In genomic region chr18:3498705-3499451, GRCh38 we compare ENCODE assay signal across 8 cellular contexts. TPM values are rescaled to one million over a fixed set of nuclear protein-coding genes. Genes with fewer than 3 reads are reported as not detected.
DNase-seq lines count a peak whose midpoint lies in the region; ATAC-seq and TF ChIP-seq lines count a peak whose summit lies in the region.

No MANE protein-coding gene starts in this region.

- CTCF ChIA-PET in T-cell (lab: Charles Lee), result interaction anchor here (0.8 to 1.0 kb wide), 2 partner anchors 45 to 167 kb away, joined by 3 read pairs; no protein-coding TSS in a partner anchor

- H2BK5ac ChIP-seq in mesendoderm (ENCODE audit: low read length), result no peak overlapping the region

- POLR2A ChIA-PET in T-cell (lab: Charles Lee), result interaction anchor here (0.6 to 0.7 kb wide), 3 partner anchors 11 to 87 kb away, joined by 4 to 11 read pairs (median 8); no protein-coding TSS in a partner anchor

- peak overlapping the region; percentile 56 for H3K4me2 ChIP-seq in mesendoderm (ENCODE audit: low read length)

- H3K4me3 ChIP-seq in mesendoderm (ENCODE audit: low read length) (peak overlapping the region; percentile 15), tibial artery (peak overlapping the region; percentile 32 to 47)

- H3K9ac ChIP-seq in mesendoderm (ENCODE audit: low read length), result peak overlapping the region; percentile 64

- H2BK15ac ChIP-seq in mesendoderm (replicated peaks; ENCODE audit: low read depth), result no peak overlapping the region

- H3K4me1 ChIP-seq in mesendoderm (ENCODE audit: control insufficient read depth, low read depth, low read length) (peaks cover 9% of the 10 kb centered on the region), tibial artery (peaks cover 0 to 11% (median 0%) of the 10 kb centered on the region in 4 donors)

- peak overlapping the region; percentile 57 to 78 (median 72) for H3K4me3 Mint-ChIP-seq in T-cell
- peak overlapping the region; percentile 74 to 83 for H3K4me3 Mint-ChIP-seq in effector memory CD8-positive, alpha-beta T cell

- H3K27me3 ChIP-seq in mesendoderm (ENCODE audit: insufficient read depth, low read length, poor library complexity) (no peaks in the 10 kb centered on the region), tibial artery (no peaks in the 10 kb centered on the region)

- H4K5ac ChIP-seq in mesendoderm (ENCODE audit: low read length), result no peak overlapping the region

- no peaks in the 10 kb centered on the region for H3K36me3 Mint-ChIP-seq in T-cell
- peaks cover 3% of the 10 kb centered on the region for H3K36me3 Mint-ChIP-seq in effector memory CD8-positive, alpha-beta T cell (ENCODE audit: insufficient read depth)

- peaks cover 23 to 26% of the 10 kb centered on the region in 2 donors for H3K27me3 Mint-ChIP-seq in T-cell
- H3K27me3 Mint-ChIP-seq in effector memory CD8-positive, alpha-beta T cell, result peaks cover 19 to 30% of the 10 kb centered on the region in 2 donors

- H3K79me2 ChIP-seq in mesendoderm (ENCODE audit: control insufficient read depth, insufficient read depth, low read length), result no peaks in the 10 kb centered on the region

- peaks cover 19 to 22% (median 20%) of the 10 kb centered on the region in 3 donors for H3K4me1 Mint-ChIP-seq in T-cell
- H3K4me1 Mint-ChIP-seq in effector memory CD8-positive, alpha-beta T cell (ENCODE audit: low read depth in 2 of 2), result peaks cover 11% of the 10 kb centered on the region in 2 donors

- no peaks in the 10 kb centered on the region for H3K9me3 Mint-ChIP-seq in T-cell
- no peaks in the 10 kb centered on the region for H3K9me3 Mint-ChIP-seq in effector memory CD8-positive, alpha-beta T cell

- H3K27ac ChIP-seq in mesendoderm (ENCODE audit: low read depth, low read length) (no peak overlapping the region), tibial artery (no peak overlapping the region)

- no peaks in the 10 kb centered on the region for H3K79me1 ChIP-seq in mesendoderm (ENCODE audit: low read length)

- H2BK120ac ChIP-seq in mesendoderm (ENCODE audit: low read depth, low read length), result no peak overlapping the region

- no CpG with 5 or more reads among the region's 58 CpGs for WGBS in mesendoderm (ENCODE audit: extremely low coverage, insufficient coverage, low lambda C conversion rate)

- peak; percentile 47 to 53 (median 48) for ATAC-seq in T-cell (replicated peaks in 1 of 4)
- ATAC-seq in effector memory CD8-positive, alpha-beta T cell (replicated peaks), result peak; percentile 52
- no peak for ATAC-seq in HG03025 (IDR thresholded peaks at IDR 0.05; ENCODE audit: low FRiP score, unreplicated experiment)
- no peak for ATAC-seq in HG03196 (IDR thresholded peaks at IDR 0.05; ENCODE audit: unreplicated experiment)
- ATAC-seq in HG03108 (IDR thresholded peaks at IDR 0.05; ENCODE audit: unreplicated experiment), result no peak

- in situ Hi-C loops in GM13976 (cut with MboI; ENCODE audit: low sequenced_read_pairs, unreplicated experiment), result no loop called here

- no peak overlapping the region for H3K4ac ChIP-seq in mesendoderm (ENCODE audit: low read depth, low read length)

- intact Hi-C loops in tibial artery (cut with DNase I; ENCODE audit: low total_unique reads), result no loop called here

- no peak overlapping the region for H2AK5ac ChIP-seq in mesendoderm (ENCODE audit: low read length)

- H3K27ac Mint-ChIP-seq in T-cell, result no peak overlapping the region
- H3K27ac Mint-ChIP-seq in effector memory CD8-positive, alpha-beta T cell, result no peak overlapping the region

- H3K36me3 ChIP-seq in mesendoderm (ENCODE audit: control insufficient read depth, insufficient read depth, low read length) (no peaks in the 10 kb centered on the region), tibial artery (no peaks in the 10 kb centered on the region)

- TF ChIP-seq CTCF in GM13976 (IDR thresholded peaks at IDR 0.05; ENCODE audit: borderline replicate concordance, control extremely low read depth, extremely low read depth, insufficient read depth, missing control alignments) (no peak), tibial artery (IDR thresholded peaks at IDR 0.05) (no peak)

- no peak overlapping the region for H3K23ac ChIP-seq in mesendoderm (ENCODE audit: low read length)

- H4K8ac ChIP-seq in mesendoderm (ENCODE audit: low read depth, low read length), result no peak overlapping the region

- H3K56ac ChIP-seq in mesendoderm (ENCODE audit: low read length), result peak overlapping the region; percentile 79

- peak overlapping the region; percentile 41 for H3K18ac ChIP-seq in mesendoderm (ENCODE audit: low read length)

- DNase-seq in GM13976 (ENCODE audit: low spot score), result peak; percentile 46
- DNase-seq in T-cell, result peak in 9 of 34 experiments; percentile 0 to 13 (median 5)
- DNase-seq in effector memory CD8-positive, alpha-beta T cell, result no peak
- peak; percentile 73 for DNase-seq in mesendoderm
- no peak for DNase-seq in tibial artery

- no peaks in the 10 kb centered on the region for H3K9me3 ChIP-seq in tibial artery

RNA-seq across cellular contexts. Expression of gene TGIF1, which starts 48.9 kb away (rescaled TPM):
- 10 to 100 TPM; 40.5 to 90.5 (median 81.8) TPM for total RNA-seq in T-cell
- polyA plus RNA-seq in mesendoderm (2013, experiment 1 of 2), result 147 TPM
- polyA plus RNA-seq in mesendoderm (2013, experiment 2 of 2), result 153 TPM

Comparison
In these comparisons a context has a peak if more than half of its experiments do, and no peak if none do; other contexts are left out.
1. DNase-seq: peak in GM13976 (single experiment) and mesendoderm (single experiment); none in effector memory CD8-positive, alpha-beta T cell (0 of 3) and tibial artery (0 of 2).
2. ATAC-seq: peak in T-cell (4 of 4) and effector memory CD8-positive, alpha-beta T cell (single experiment); none in HG03025 (single experiment), HG03196 (single experiment) and HG03108 (single experiment).